ENCODE assay signal across 34 cellular contexts in genomic region chr5:152202321-152202720, GRCh38.
"Had no signal": no experiment of that assay in that cellular context is flagged by ENCODE, and none has a peak within 500 bp of the region (broad histone marks: within the 10 kb centered on the region; RNA-seq: fewer than 3 reads in every experiment).

No MANE protein-coding gene starts in this region.

- H3K27ac ChIP-seq: KMS-11 had no signal

- H3K36me3 ChIP-seq: MG63 had no signal

- H3K9ac ChIP-seq: KMS-11 had no signal

- H3K9me3 ChIP-seq: MG63 had no signal

- H3K4me3 ChIP-seq: MG63 had no signal

- H3K4me2 ChIP-seq: KMS-11 had no signal

- DNase-seq: Karpas-422, Kasumi-1, MG63, MM.1S, MV-4-11, NCI-H1092, NCI-H1092 treated with DMSO at 0.1 percent for 48 hours, NCI-H1105, NCI-H1105 treated with DMSO at 0.1 percent for 48 hours, NCI-H1417, NCI-H1417 treated with DMSO at 0.1 percent for 48 hours, NCI-H1436, NCI-H1436 treated with DMSO at 0.1 percent for 48 hours, NCI-H146, NCI-H1694, NCI-H1694 treated with DMSO at 0.1 percent for 48 hours, NCI-H187, NCI-H187 treated with DMSO at 0.1 percent for 48 hours, NCI-H1930, NCI-H2029, NCI-H2029 treated with DMSO at 0.1 percent for 48 hours, NCI-H2081 treated with DMSO at 0.1 percent for 48 hours, NCI-H2107, NCI-H2171, NCI-H2171 treated with DMSO at 0.1 percent for 48 hours, NCI-H2227 treated with DMSO at 0.1 percent for 48 hours, NCI-H226, NCI-H345, NCI-H446, NCI-H446 treated with DMSO at 0.1 percent for 48 hours, NCI-H510A, NCI-H510A treated with DMSO at 0.1 percent for 48 hours, NCI-H524 had no signal
